ENCODE assay signal across 8 cellular contexts in the genomic region with DNA sequence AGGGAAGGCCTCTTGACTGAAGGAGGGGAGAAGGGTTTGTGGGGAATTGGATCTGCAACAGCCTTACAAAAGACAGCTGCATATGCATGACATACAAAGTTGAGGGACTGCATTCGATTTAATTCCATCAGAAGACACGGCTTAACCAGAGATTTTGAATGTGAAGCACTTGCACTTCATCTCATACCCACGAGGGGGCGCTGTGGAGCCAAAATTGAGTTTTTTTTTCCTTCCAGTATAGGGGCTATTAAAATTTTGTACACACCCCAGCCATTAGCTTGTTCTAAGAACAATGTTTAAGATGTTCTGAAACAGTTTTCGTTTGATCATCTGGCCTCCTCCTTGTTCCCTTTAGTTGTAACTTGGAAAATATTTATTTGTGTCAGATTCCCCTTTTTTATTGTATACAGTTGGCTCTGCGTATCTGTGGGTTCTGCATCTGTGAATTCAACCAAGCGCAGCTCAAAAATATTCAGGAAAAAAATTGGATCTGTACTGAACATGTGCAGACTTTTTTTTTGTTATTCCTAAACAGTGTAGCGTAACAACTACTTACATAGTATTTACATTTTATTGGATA. TPM values are rescaled to one million over a fixed set of nuclear protein-coding genes. Genes with fewer than 3 reads are reported as not detected.
DNase-seq lines count a peak whose midpoint lies in the region; ATAC-seq and TF ChIP-seq lines count a peak whose summit lies in the region.

No MANE protein-coding gene starts in this region.

- 30 to 32% methylated on average over 8 of the region's 8 CpGs for WGBS in gastroesophageal sphincter (ENCODE audit: low coverage in 1 of 2), 2 donors
- WGBS in tibial nerve, 2 donors, result 31 to 33% methylated on average over 8 of the region's 8 CpGs

- H3K27me3 ChIP-seq in SJCRH30 (no peaks in the 10 kb centered on the region), gastroesophageal sphincter (no peaks in the 10 kb centered on the region), tibial nerve (no peaks in the 10 kb centered on the region)

- intact Hi-C loops in activated naive CD4-positive, alpha-beta T cell treated with anti-CD3 and anti-CD28 coated beads for 36 hours (cut with micrococcal nuclease), result loop anchor here (1.0 to 10.0 kb wide), 4 partner anchors 211 to 1627 kb away; a partner anchor contains a TSS

- DNase-seq in DMS 273 (lab: John Stamatoyannopoulos, UW; ENCODE audit: unreplicated experiment), result peak; percentile 66
- peak; percentile 64 for DNase-seq in Jurkat, Clone E6-1 (ENCODE audit: low read depth, low spot score)
- DNase-seq in SJCRH30, result peak; percentile 55 to 87
- peak; percentile 86 for DNase-seq in activated naive CD4-positive, alpha-beta T cell treated with anti-CD3 and anti-CD28 coated beads for 36 hours
- peak; percentile 92 for DNase-seq in osteocyte (ENCODE audit: extremely low spot score, unreplicated experiment)
- peak; percentile 42 to 71 for DNase-seq in tibial nerve (ENCODE audit: low spot score in 2 of 2)

- TF ChIP-seq EP300 in gastroesophageal sphincter (IDR thresholded peaks at IDR 0.05) (no peak), tibial nerve (IDR thresholded peaks at IDR 0.05) (no peak)

- no peak for TF ChIP-seq POLR2A in gastroesophageal sphincter (IDR thresholded peaks at IDR 0.05)
- TF ChIP-seq POLR2A in tibial nerve (IDR thresholded peaks at IDR 0.05), result no peak

- H3K36me3 ChIP-seq in SJCRH30 (peaks cover 16% of the 10 kb centered on the region), gastroesophageal sphincter (peaks cover 0 to 44% of the 10 kb centered on the region in 2 donors), tibial nerve (peaks cover 0 to 44% (median 4%) of the 10 kb centered on the region in 3 donors)

- peaks cover 6% of the 10 kb centered on the region for H3K36me3 Mint-ChIP-seq in activated naive CD4-positive, alpha-beta T cell treated with anti-CD3 and anti-CD28 coated beads for 36 hours (ENCODE audit: low read depth)
- H3K36me3 Mint-ChIP-seq in osteocyte (ENCODE audit: unreplicated experiment), result peaks cover 12% of the 10 kb centered on the region

- CTCF ChIA-PET in activated naive CD4-positive, alpha-beta T cell treated with anti-CD3 and anti-CD28 coated beads for 36 hours (lab: Charles Lee), result interaction anchor here (0.5 to 5.0 kb wide), 26 partner anchors 11 to 1114 kb away, joined by 3 to 91 read pairs (median 5); a partner anchor contains a TSS

- peak overlapping the region; percentile 33 for H3K27ac Mint-ChIP-seq in activated naive CD4-positive, alpha-beta T cell treated with anti-CD3 and anti-CD28 coated beads for 36 hours
- H3K27ac Mint-ChIP-seq in osteocyte (ENCODE audit: unreplicated experiment), result peak overlapping the region; percentile 84

- peak overlapping the region; percentile 94 for H3K4me3 Mint-ChIP-seq in activated naive CD4-positive, alpha-beta T cell treated with anti-CD3 and anti-CD28 coated beads for 36 hours
- peak overlapping the region; percentile 92 for H3K4me3 Mint-ChIP-seq in osteocyte (ENCODE audit: unreplicated experiment)

- H3K27ac ChIP-seq in SJCRH30, result peak overlapping the region; percentile 36
- peak overlapping the region in 3 of 4 donors; percentile 91 to 97 (median 95) for H3K27ac ChIP-seq in gastroesophageal sphincter
- H3K27ac ChIP-seq in tibial nerve, result peak overlapping the region in 3 of 4 donors; percentile 89 to 97 (median 96)

- H3K9me3 ChIP-seq in SJCRH30 (replicated peaks), result no peaks in the 10 kb centered on the region
- H3K9me3 ChIP-seq in gastroesophageal sphincter, result no peaks in the 10 kb centered on the region
- H3K9me3 ChIP-seq in tibial nerve, result no peaks in the 10 kb centered on the region

- peaks cover 33% of the 10 kb centered on the region for H3K4me1 Mint-ChIP-seq in activated naive CD4-positive, alpha-beta T cell treated with anti-CD3 and anti-CD28 coated beads for 36 hours (ENCODE audit: low read depth)
- H3K4me1 Mint-ChIP-seq in osteocyte (ENCODE audit: unreplicated experiment), result peaks cover 28% of the 10 kb centered on the region

- TF ChIP-seq CTCF in gastroesophageal sphincter (IDR thresholded peaks at IDR 0.05) (peak; percentile 94 to 98 (median 95)), osteocyte (IDR thresholded peaks at IDR 0.05) (peak; percentile 93), tibial nerve (IDR thresholded peaks at IDR 0.05) (peak; percentile 83 to 98 (median 94))

- H3K9me3 Mint-ChIP-seq in activated naive CD4-positive, alpha-beta T cell treated with anti-CD3 and anti-CD28 coated beads for 36 hours, result no peaks in the 10 kb centered on the region
- no peaks in the 10 kb centered on the region for H3K9me3 Mint-ChIP-seq in osteocyte (ENCODE audit: unreplicated experiment)

- ATAC-seq in gastroesophageal sphincter (no peak), HG02970 (IDR thresholded peaks at IDR 0.05; ENCODE audit: low FRiP score, unreplicated experiment) (no peak)

- H3K4me3 ChIP-seq in Jurkat, Clone E6-1 (ENCODE audit: low read length), result peak overlapping the region; percentile 89
- H3K4me3 ChIP-seq in SJCRH30 (peak overlapping the region; percentile 89), gastroesophageal sphincter (peak overlapping the region; percentile 81 to 99), tibial nerve (peak overlapping the region; percentile 90 to 98 (median 92))

- H3K4me1 ChIP-seq in SJCRH30 (peaks cover 3% of the 10 kb centered on the region; the same call in 1 of the 2 replicates), gastroesophageal sphincter (peaks cover 0 to 53% (median 7%) of the 10 kb centered on the region in 3 donors), tibial nerve (peaks cover 0 to 50% (median 14%) of the 10 kb centered on the region in 4 donors)

- no peaks in the 10 kb centered on the region for H3K27me3 Mint-ChIP-seq in activated naive CD4-positive, alpha-beta T cell treated with anti-CD3 and anti-CD28 coated beads for 36 hours (ENCODE audit: low read depth)
- no peaks in the 10 kb centered on the region for H3K27me3 Mint-ChIP-seq in osteocyte (ENCODE audit: unreplicated experiment)

RNA-seq across cellular contexts. Expression of a gene that starts 1.6 kb away (rescaled TPM):
- 26.1 TPM for polyA plus RNA-seq in Jurkat, Clone E6-1 (2012; ENCODE audit: insufficient read depth, insufficient read length)
- 42.9 and 43.6 TPM in 2 replicates for total RNA-seq in SJCRH30 (2014; rRNA removed; shearing (Covaris generic))
- 10 to 100 TPM; 17.5 to 18.6 TPM for total RNA-seq in activated naive CD4-positive, alpha-beta T cell treated with anti-CD3 and anti-CD28 coated beads for 36 hours
- 10 to 100 TPM; 57.2 to 65.5 (median 61.5) TPM for total RNA-seq in gastroesophageal sphincter
- 33.5 and 35.1 TPM in 2 replicates for total RNA-seq in osteocyte
- 10 to 100 TPM; 33.9 to 92.0 (median 58.3) TPM for total RNA-seq in tibial nerve

RNA-seq across cellular contexts. Expression of a gene that starts 5.3 kb away (rescaled TPM):
- polyA plus RNA-seq in Jurkat, Clone E6-1 (2012; ENCODE audit: insufficient read depth, insufficient read length), result 55.1 TPM
- 11.2 and 11.6 TPM in 2 replicates for total RNA-seq in SJCRH30 (2014; rRNA removed; shearing (Covaris generic))
- total RNA-seq in activated naive CD4-positive, alpha-beta T cell treated with anti-CD3 and anti-CD28 coated beads for 36 hours, result 10 to 100 TPM; 49.1 to 49.2 TPM
- 10 to 100 TPM; 26.9 to 55.0 (median 36.7) TPM for total RNA-seq in gastroesophageal sphincter
- 26.6 and 28.6 TPM in 2 replicates for total RNA-seq in osteocyte
- 10 to 100 TPM; 43.7 to 99.0 (median 59.6) TPM for total RNA-seq in tibial nerve

Comparison
In these comparisons a context has a peak if more than half of its experiments do, and no peak if none do; other contexts are left out.
1. H3K27ac ChIP-seq: peak in every context shown above with its lines; median percentile 96 in tibial nerve; 95 in gastroesophageal sphincter; 36 in SJCRH30.